ENCODE assay signal across 1 cellular context in the genomic region with DNA sequence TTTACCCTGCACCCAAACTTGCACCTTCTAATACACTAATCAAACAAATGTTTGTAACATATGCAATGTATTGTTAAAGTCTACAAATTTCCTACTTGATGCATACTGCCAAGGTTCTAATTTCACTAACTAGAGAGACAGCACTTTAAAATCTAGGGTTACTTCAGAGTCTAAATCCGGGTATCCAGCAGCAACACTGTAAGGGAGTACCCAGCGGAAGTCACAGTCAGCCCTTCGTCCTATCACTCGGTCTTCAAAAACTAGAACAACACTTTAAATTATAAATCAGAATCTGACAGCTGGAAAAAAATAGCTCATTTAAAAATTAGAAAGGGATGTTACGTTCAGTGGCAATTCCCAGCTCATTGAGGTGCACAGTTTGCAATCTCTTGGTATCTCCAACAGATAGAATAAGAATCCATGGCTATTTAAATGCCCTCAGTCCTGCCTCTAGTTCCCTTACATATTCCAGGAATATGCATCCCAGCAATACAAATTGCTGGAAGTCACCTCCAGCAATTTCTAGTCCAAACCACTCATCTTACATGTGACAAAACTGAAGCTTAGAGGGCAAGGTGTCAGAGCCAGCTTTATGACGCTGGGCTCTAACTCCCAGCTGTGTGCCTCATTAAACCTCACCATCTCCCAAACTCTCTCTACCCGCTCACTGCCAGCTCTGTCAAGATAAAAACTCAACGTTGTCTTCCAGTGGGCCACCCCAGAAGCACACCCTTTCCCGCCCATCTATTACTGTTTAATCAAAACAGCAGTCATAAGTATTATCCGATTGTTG.
TF ChIP-seq lines count a peak whose summit lies in the region.

No MANE protein-coding gene starts in this region.

TF ChIP-seq in HEK293, 187 proteins besides CTCF, POLR2A, EP300 and RAD21:
- TF ChIP-seq, protein P1, sequence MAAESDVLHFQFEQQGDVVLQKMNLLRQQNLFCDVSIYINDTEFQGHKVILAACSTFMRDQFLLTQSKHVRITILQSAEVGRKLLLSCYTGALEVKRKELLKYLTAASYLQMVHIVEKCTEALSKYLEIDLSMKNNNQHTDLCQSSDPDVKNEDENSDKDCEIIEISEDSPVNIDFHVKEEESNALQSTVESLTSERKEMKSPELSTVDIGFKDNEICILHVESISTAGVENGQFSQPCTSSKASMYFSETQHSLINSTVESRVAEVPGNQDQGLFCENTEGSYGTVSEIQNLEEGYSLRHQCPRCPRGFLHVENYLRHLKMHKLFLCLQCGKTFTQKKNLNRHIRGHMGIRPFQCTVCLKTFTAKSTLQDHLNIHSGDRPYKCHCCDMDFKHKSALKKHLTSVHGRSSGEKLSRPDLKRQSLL (tag by site-specific recombination; IDR thresholded peaks at IDR 0.05) = peak; percentile 52; the same call in 1 of the 2 replicates
- TF ChIP-seq ZNF596 (tag by site-specific recombination; IDR thresholded peaks at IDR 0.05) = peak; percentile 43; the same call in 1 of the 2 replicates
- TF ChIP-seq ZSCAN23 (tag by site-specific recombination; IDR thresholded peaks at IDR 0.05) = no peak
